Comparison of ENCODE assay signal across 32 cellular contexts in genomic region chr14:45038256-45038655, GRCh38.
"Had no signal": no experiment of that assay in that cellular context is flagged by ENCODE, and none has a peak within 500 bp of the region (broad histone marks: within the 10 kb centered on the region; RNA-seq: fewer than 3 reads in every experiment).

No MANE protein-coding gene starts in this region.

- H3K4me1 ChIP-seq: body of pancreas, breast epithelium had no signal

- DNase-seq: activated CD4-positive, alpha-beta memory T cell treated with anti-CD3 and anti-CD28 coated beads, Interleukin-2, amount 10 ng/mL, durations not matched to agents 7 days and 5 days; activated CD4-positive, alpha-beta T cell treated with anti-CD3 and anti-CD28 coated beads for 1 hour; activated CD4-positive, alpha-beta T cell treated with anti-CD3 and anti-CD28 coated beads for 36 hours; activated CD4-positive, alpha-beta T cell treated with anti-CD3 and anti-CD28 coated beads for 48 hours; activated CD4-positive, alpha-beta T cell treated with anti-CD3 and anti-CD28 coated beads, Interleukin-2, amount 10 ng/mL, durations not matched to agents 7 days and 5 days; activated CD4-positive, alpha-beta T cell treated with anti-CD3 and anti-CD28 coated beads, Interleukin-2, amount 50 U/mL, for 48 hours; activated CD4-positive, CD25-positive, alpha-beta regulatory T cell; activated CD8-positive, alpha-beta memory T cell treated with anti-CD3 and anti-CD28 coated beads for 24 hours; activated CD8-positive, alpha-beta memory T cell treated with anti-CD3 and anti-CD28 coated beads, Interleukin-2, amount 10 ng/mL, durations not matched to agents 7 days and 5 days; activated CD8-positive, alpha-beta memory T cell treated with anti-CD3 and anti-CD28 coated beads, Interleukin-2, amount 50 U/mL, for 48 hours; activated CD8-positive, alpha-beta T cell treated with anti-CD3 and anti-CD28 coated beads, Interleukin-2, amount 10 ng/mL, durations not matched to agents 7 days and 5 days; activated effector memory CD4-positive, alpha-beta T cell treated with Interleukin-2 at 50 U/mL for 16 hours; activated gamma-delta T cell; activated naive CD4-positive, alpha-beta T cell treated with anti-CD3 and anti-CD28 coated beads, Interleukin-2, amount 10 ng/mL, durations not matched to agents 7 days and 5 days; activated naive CD4-positive, alpha-beta T cell treated with Interleukin-2 at 50 U/mL for 16 hours; activated naive CD8-positive, alpha-beta T cell treated with anti-CD3 and anti-CD28 coated beads, Interleukin-2, amount 10 ng/mL, durations not matched to agents 7 days and 5 days; activated naive CD8-positive, alpha-beta T cell treated with anti-CD3 and anti-CD28 coated beads, Interleukin-2, amount 50 U/mL, for 24 hours; activated T-cell treated with anti-CD3 and anti-CD28 coated beads, Interleukin-2, amount 50 U/mL, for 24 hours; activated T-cell treated with anti-CD3 and anti-CD28 coated beads, Interleukin-2, amount 50 U/mL, for 48 hours; amygdala; anterior cingulate cortex; body of pancreas; brain microvascular endothelial cell; central memory CD4-positive, alpha-beta T cell; SW 1271; T-helper 1 cell; T-helper 2 cell; T-helper 9 cell; WERI-Rb-1 had no signal

- H3K36me3 ChIP-seq: brain microvascular endothelial cell, breast epithelium had no signal

- H3K27ac ChIP-seq: body of pancreas, brain microvascular endothelial cell, breast epithelium, WERI-Rb-1 had no signal

- H3K4me3 ChIP-seq: body of pancreas, breast epithelium had no signal

- H3K9me3 ChIP-seq: body of pancreas, breast epithelium had no signal

- ATAC-seq: activated CD4-positive, alpha-beta T cell treated with anti-CD3 and anti-CD28 coated beads for 36 hours; activated CD4-positive, CD25-positive, alpha-beta regulatory T cell treated with anti-CD3 and anti-CD28 coated beads, Interleukin-2, amount 50 U/mL, for 24 hours; activated CD8-positive, alpha-beta memory T cell treated with anti-CD3 and anti-CD28 coated beads, Interleukin-2, amount 10 ng/mL, durations not matched to agents 7 days and 5 days; activated CD8-positive, alpha-beta T cell treated with anti-CD3 and anti-CD28 coated beads, Interleukin-2, amount 10 ng/mL, durations not matched to agents 7 days and 5 days; activated naive CD8-positive, alpha-beta T cell treated with anti-CD3 and anti-CD28 coated beads, Interleukin-2, amount 50 U/mL, for 24 hours; body of pancreas; WTC11 had no signal

- H3K27me3 ChIP-seq: body of pancreas, brain microvascular endothelial cell, breast epithelium had no signal
